Comparison of ENCODE assay signal across 13 cellular contexts in the genomic region with DNA sequence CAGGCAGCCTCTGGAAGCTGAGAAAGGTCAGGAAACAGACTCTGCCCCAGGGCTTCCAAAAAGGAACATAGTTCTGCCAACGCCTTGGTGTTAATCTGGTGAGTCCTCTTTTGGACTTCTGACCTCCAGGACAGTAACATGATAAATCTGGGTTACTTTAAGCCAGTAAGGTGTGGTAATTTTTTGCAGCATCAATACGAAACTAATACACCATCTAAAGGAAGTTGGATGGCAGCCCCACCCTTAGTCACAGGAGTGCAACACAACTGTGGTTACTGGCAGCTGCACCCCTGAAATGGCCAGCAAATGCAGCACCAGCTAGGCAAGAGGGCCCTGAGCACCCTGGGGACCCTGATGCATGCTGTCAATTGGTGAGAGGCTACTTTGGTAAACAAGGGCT. TPM values are rescaled to one million over a fixed set of nuclear protein-coding genes. Genes with fewer than 3 reads are reported as not detected.
DNase-seq lines count a peak whose midpoint lies in the region; ATAC-seq lines count a peak whose summit lies in the region.
"Had no signal": no experiment of that assay in that cellular context is flagged by ENCODE, and none has a peak within 500 bp of the region (broad histone marks: within the 10 kb centered on the region; RNA-seq: fewer than 3 reads in every experiment).

No MANE protein-coding gene starts in this region.

- no peaks in the 10 kb centered on the region for H3K36me3 Mint-ChIP-seq in activated CD4-positive, alpha-beta T cell treated with anti-CD3 and anti-CD28 coated beads for 36 hours (ENCODE audit: low read depth)
- no peaks in the 10 kb centered on the region for H3K36me3 Mint-ChIP-seq in activated T-helper 1 cell treated with anti-CD3 and anti-CD28 coated beads, Interleukin-12 subunit alpha, Interleukin-12 subunit beta, Interleukin-2, Interleukin-4 antibody, amounts not matched to agents 30 ng/mL and 10 ng/mL and 1 ng/mL, durations not matched to agents 14 hours and 24 hours and 36 hours (ENCODE audit: low read depth)
- H3K36me3 Mint-ChIP-seq in natural killer cell treated with Interleukin-12 subunit alpha and Interleukin-12 subunit beta and Interleukin-15 and Interleukin-18, amount 100 ng/mL, for 72 hours: no peaks in the 10 kb centered on the region

- DNase-seq in activated CD4-positive, alpha-beta T cell treated with anti-CD3 and anti-CD28 coated beads for 36 hours: peak; percentile 32
- no peak for DNase-seq in activated CD4-positive, alpha-beta T cell treated with anti-CD3 and anti-CD28 coated beads for 1 hour
- DNase-seq in activated T-helper 1 cell treated with anti-CD3 and anti-CD28 coated beads, Interleukin-12 subunit alpha, Interleukin-12 subunit beta, Interleukin-2, Interleukin-4 antibody, amounts not matched to agents 30 ng/mL and 10 ng/mL and 1 ng/mL, durations not matched to agents 14 hours and 24 hours and 36 hours (ENCODE audit: low spot score): peak; percentile 21
- no peak for DNase-seq in natural killer cell treated with Interleukin-12 subunit alpha and Interleukin-12 subunit beta and Interleukin-15 and Interleukin-18, amount 100 ng/mL, for 72 hours (ENCODE audit: low spot score)
- DNase-seq in NCI-H82 (lab: John Stamatoyannopoulos, UW): no peak
- DNase-seq: KBM-7, left cardiac atrium, NCI-H2029 treated with DMSO at 0.1 percent for 48 hours, transverse colon had no signal

- H3K27ac Mint-ChIP-seq in activated CD4-positive, alpha-beta T cell treated with anti-CD3 and anti-CD28 coated beads for 36 hours: no peak overlapping the region
- H3K27ac Mint-ChIP-seq in activated T-helper 1 cell treated with anti-CD3 and anti-CD28 coated beads, Interleukin-12 subunit alpha, Interleukin-12 subunit beta, Interleukin-2, Interleukin-4 antibody, amounts not matched to agents 30 ng/mL and 10 ng/mL and 1 ng/mL, durations not matched to agents 14 hours and 24 hours and 36 hours: no peak overlapping the region
- H3K27ac Mint-ChIP-seq in natural killer cell treated with Interleukin-12 subunit alpha and Interleukin-12 subunit beta and Interleukin-15 and Interleukin-18, amount 100 ng/mL, for 72 hours: no peak overlapping the region

- peak; percentile 74 for ATAC-seq in activated CD4-positive, alpha-beta T cell treated with anti-CD3 and anti-CD28 coated beads for 36 hours
- ATAC-seq in HG03175 (IDR thresholded peaks at IDR 0.05; ENCODE audit: unreplicated experiment): peak; percentile 61
- ATAC-seq in natural killer cell treated with Interleukin-12 subunit alpha and Interleukin-12 subunit beta and Interleukin-15 and Interleukin-18, amount 100 ng/mL, for 72 hours: peak; percentile 53
- no peak for ATAC-seq in HG02642 (IDR thresholded peaks at IDR 0.05; ENCODE audit: poor library complexity, unreplicated experiment)
- ATAC-seq in HG02884 (IDR thresholded peaks at IDR 0.05; ENCODE audit: unreplicated experiment): no peak
- ATAC-seq: left cardiac atrium had no signal

- intact Hi-C loops in activated CD4-positive, alpha-beta T cell treated with anti-CD3 and anti-CD28 coated beads for 36 hours (cut with DNase I, micrococcal nuclease): no loop called here
- intact Hi-C loops in activated T-helper 1 cell treated with anti-CD3 and anti-CD28 coated beads, Interleukin-12 subunit alpha, Interleukin-12 subunit beta, Interleukin-2, Interleukin-4 antibody, amounts not matched to agents 30 ng/mL and 10 ng/mL and 1 ng/mL, durations not matched to agents 14 hours and 24 hours and 36 hours (cut with micrococcal nuclease): no loop called here

- H3K4me3 Mint-ChIP-seq in activated CD4-positive, alpha-beta T cell treated with anti-CD3 and anti-CD28 coated beads for 36 hours: no peak overlapping the region
- no peak overlapping the region for H3K4me3 Mint-ChIP-seq in activated T-helper 1 cell treated with anti-CD3 and anti-CD28 coated beads, Interleukin-12 subunit alpha, Interleukin-12 subunit beta, Interleukin-2, Interleukin-4 antibody, amounts not matched to agents 30 ng/mL and 10 ng/mL and 1 ng/mL, durations not matched to agents 14 hours and 24 hours and 36 hours
- peak overlapping the region; percentile 16 for H3K4me3 Mint-ChIP-seq in natural killer cell treated with Interleukin-12 subunit alpha and Interleukin-12 subunit beta and Interleukin-15 and Interleukin-18, amount 100 ng/mL, for 72 hours

- POLR2A ChIA-PET in activated CD4-positive, alpha-beta T cell treated with anti-CD3 and anti-CD28 coated beads for 36 hours (lab: Charles Lee): no interaction called here

- no peaks in the 10 kb centered on the region for H3K9me3 Mint-ChIP-seq in activated CD4-positive, alpha-beta T cell treated with anti-CD3 and anti-CD28 coated beads for 36 hours (ENCODE audit: low read depth)
- H3K9me3 Mint-ChIP-seq in activated T-helper 1 cell treated with anti-CD3 and anti-CD28 coated beads, Interleukin-12 subunit alpha, Interleukin-12 subunit beta, Interleukin-2, Interleukin-4 antibody, amounts not matched to agents 30 ng/mL and 10 ng/mL and 1 ng/mL, durations not matched to agents 14 hours and 24 hours and 36 hours: no peaks in the 10 kb centered on the region
- no peaks in the 10 kb centered on the region for H3K9me3 Mint-ChIP-seq in natural killer cell treated with Interleukin-12 subunit alpha and Interleukin-12 subunit beta and Interleukin-15 and Interleukin-18, amount 100 ng/mL, for 72 hours

- CTCF ChIA-PET in activated CD4-positive, alpha-beta T cell treated with anti-CD3 and anti-CD28 coated beads for 36 hours (lab: Charles Lee): interaction anchor here (0.6 to 2.7 kb wide), 6 partner anchors 11 to 937 kb away, joined by 3 to 11 read pairs (median 4); no protein-coding TSS in a partner anchor

- H3K27me3 Mint-ChIP-seq in activated CD4-positive, alpha-beta T cell treated with anti-CD3 and anti-CD28 coated beads for 36 hours: no peaks in the 10 kb centered on the region
- H3K27me3 Mint-ChIP-seq in activated T-helper 1 cell treated with anti-CD3 and anti-CD28 coated beads, Interleukin-12 subunit alpha, Interleukin-12 subunit beta, Interleukin-2, Interleukin-4 antibody, amounts not matched to agents 30 ng/mL and 10 ng/mL and 1 ng/mL, durations not matched to agents 14 hours and 24 hours and 36 hours (ENCODE audit: insufficient read depth): peaks cover 9% of the 10 kb centered on the region
- peaks cover 0 to 7% of the 10 kb centered on the region in 2 donors for H3K27me3 Mint-ChIP-seq in natural killer cell treated with Interleukin-12 subunit alpha and Interleukin-12 subunit beta and Interleukin-15 and Interleukin-18, amount 100 ng/mL, for 72 hours

- peaks cover 25% of the 10 kb centered on the region for H3K4me1 Mint-ChIP-seq in activated CD4-positive, alpha-beta T cell treated with anti-CD3 and anti-CD28 coated beads for 36 hours
- peaks cover 32% of the 10 kb centered on the region for H3K4me1 Mint-ChIP-seq in activated T-helper 1 cell treated with anti-CD3 and anti-CD28 coated beads, Interleukin-12 subunit alpha, Interleukin-12 subunit beta, Interleukin-2, Interleukin-4 antibody, amounts not matched to agents 30 ng/mL and 10 ng/mL and 1 ng/mL, durations not matched to agents 14 hours and 24 hours and 36 hours (ENCODE audit: low read depth)
- H3K4me1 Mint-ChIP-seq in natural killer cell treated with Interleukin-12 subunit alpha and Interleukin-12 subunit beta and Interleukin-15 and Interleukin-18, amount 100 ng/mL, for 72 hours (ENCODE audit: low read depth in 2 of 2): peaks cover 10 to 19% of the 10 kb centered on the region in 2 donors

RNA-seq across cellular contexts. Expression of a gene that starts 25.8 kb away (rescaled TPM):
- not detected for total RNA-seq in activated CD4-positive, alpha-beta T cell treated with anti-CD3 and anti-CD28 coated beads for 36 hours
- total RNA-seq in activated T-helper 1 cell treated with anti-CD3 and anti-CD28 coated beads, Interleukin-12 subunit alpha, Interleukin-12 subunit beta, Interleukin-2, Interleukin-4 antibody, amounts not matched to agents 30 ng/mL and 10 ng/mL and 1 ng/mL, durations not matched to agents 14 hours and 24 hours and 36 hours: not detected in 2 replicates
- total RNA-seq in natural killer cell treated with Interleukin-12 subunit alpha and Interleukin-12 subunit beta and Interleukin-15 and Interleukin-18, amount 100 ng/mL, for 72 hours: not detected
- total RNA-seq: activated CD8-positive, alpha-beta memory T cell treated with anti-CD3 and anti-CD28 coated beads for 36 hours; left cardiac atrium had no signal

RNA-seq across cellular contexts. Expression of a gene that starts 53.0 kb away (rescaled TPM):
- 10 to 100 TPM; 23.4 to 29.5 TPM for total RNA-seq in activated CD4-positive, alpha-beta T cell treated with anti-CD3 and anti-CD28 coated beads for 36 hours
- 54.8 and 55.9 TPM in 2 replicates for total RNA-seq in activated T-helper 1 cell treated with anti-CD3 and anti-CD28 coated beads, Interleukin-12 subunit alpha, Interleukin-12 subunit beta, Interleukin-2, Interleukin-4 antibody, amounts not matched to agents 30 ng/mL and 10 ng/mL and 1 ng/mL, durations not matched to agents 14 hours and 24 hours and 36 hours
- total RNA-seq in natural killer cell treated with Interleukin-12 subunit alpha and Interleukin-12 subunit beta and Interleukin-15 and Interleukin-18, amount 100 ng/mL, for 72 hours: 100 to 1,000 TPM in 1 of 2 donors, 10 to 100 TPM in 1; 85.6 to 123 TPM

Comparison
In these comparisons a context has a peak if more than half of its experiments do, and no peak if none do; other contexts are left out.
1. DNase-seq: peak in activated CD4-positive, alpha-beta T cell treated with anti-CD3 and anti-CD28 coated beads for 36 hours (single experiment) and activated T-helper 1 cell treated with anti-CD3 and anti-CD28 coated beads, Interleukin-12 subunit alpha, Interleukin-12 subunit beta, Interleukin-2, Interleukin-4 antibody, amounts not matched to agents 30 ng/mL and 10 ng/mL and 1 ng/mL, durations not matched to agents 14 hours and 24 hours and 36 hours (single experiment); none in activated CD4-positive, alpha-beta T cell treated with anti-CD3 and anti-CD28 coated beads for 1 hour (single experiment), natural killer cell treated with Interleukin-12 subunit alpha and Interleukin-12 subunit beta and Interleukin-15 and Interleukin-18, amount 100 ng/mL, for 72 hours (single experiment) and NCI-H82 (single experiment).
2. ATAC-seq: peak in activated CD4-positive, alpha-beta T cell treated with anti-CD3 and anti-CD28 coated beads for 36 hours (single experiment), HG03175 (single experiment) and natural killer cell treated with Interleukin-12 subunit alpha and Interleukin-12 subunit beta and Interleukin-15 and Interleukin-18, amount 100 ng/mL, for 72 hours (2 of 2); none in HG02642 (single experiment) and HG02884 (single experiment).